8 cellular contexts compared by ENCODE assay signal in the genomic region with DNA sequence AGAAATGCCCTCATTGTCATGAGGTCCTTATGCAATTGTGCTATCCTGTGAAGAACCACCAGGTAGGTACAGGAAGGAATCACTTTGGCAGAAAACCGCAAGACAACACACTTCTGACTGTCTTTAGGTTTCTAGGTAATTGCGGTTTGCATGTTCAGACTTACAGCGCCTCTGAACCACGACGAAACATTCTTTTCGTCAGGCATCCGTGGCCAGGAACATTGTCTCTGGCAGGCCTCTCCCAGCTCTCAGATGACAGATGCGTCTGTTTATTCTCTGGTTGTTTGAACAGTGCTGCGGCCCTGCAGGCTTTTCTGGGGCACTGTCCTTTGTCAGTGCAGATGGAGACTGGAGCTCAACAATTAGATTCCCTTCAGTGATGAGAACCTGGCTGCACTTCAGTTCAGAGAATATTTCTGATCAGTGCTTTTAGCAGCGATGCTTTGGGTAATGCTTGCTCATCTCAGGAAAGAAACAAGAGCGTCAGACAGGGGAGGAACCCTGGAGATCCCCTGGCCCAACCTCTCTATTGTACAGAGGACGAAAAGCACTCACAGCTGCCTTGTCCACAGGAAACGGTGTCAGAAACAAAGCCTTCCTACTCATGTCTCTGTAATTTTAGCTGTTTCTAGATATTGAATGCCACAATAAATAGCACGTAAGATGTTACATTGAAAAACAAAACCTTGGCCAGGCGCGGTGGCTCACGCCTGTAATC.
DNase-seq lines count a peak whose midpoint lies in the region; ATAC-seq lines count a peak whose summit lies in the region.

No MANE protein-coding gene starts in this region.

- DNase-seq in COR-L47 (lab: John Stamatoyannopoulos, UW) (peak; percentile 92), NCI-H1436 (lab: John Stamatoyannopoulos, UW) (peak; percentile 76), amniotic epithelial cell (ENCODE audit: low read depth) (peak; percentile 95), medulla oblongata (ENCODE audit: extremely low spot score) (peak; percentile 57), NCI-H446 treated with DMSO at 0.1 percent for 48 hours (lab: John Stamatoyannopoulos, UW) (no peak), T-helper 9 cell (no peak)

- ATAC-seq in HG03460 (IDR thresholded peaks at IDR 0.05; ENCODE audit: unreplicated experiment), result no peak
- no peak for ATAC-seq in GM21576 (IDR thresholded peaks at IDR 0.05; ENCODE audit: unreplicated experiment)

Comparison
In these comparisons a context has a peak if more than half of its experiments do, and no peak if none do; other contexts are left out.
1. DNase-seq: peak in COR-L47 (single experiment), NCI-H1436 (single experiment), amniotic epithelial cell (single experiment) and medulla oblongata (single experiment); none in NCI-H446 treated with DMSO at 0.1 percent for 48 hours (single experiment) and T-helper 9 cell (single experiment).